1 cellular context compared by ENCODE assay signal in the genomic region with DNA sequence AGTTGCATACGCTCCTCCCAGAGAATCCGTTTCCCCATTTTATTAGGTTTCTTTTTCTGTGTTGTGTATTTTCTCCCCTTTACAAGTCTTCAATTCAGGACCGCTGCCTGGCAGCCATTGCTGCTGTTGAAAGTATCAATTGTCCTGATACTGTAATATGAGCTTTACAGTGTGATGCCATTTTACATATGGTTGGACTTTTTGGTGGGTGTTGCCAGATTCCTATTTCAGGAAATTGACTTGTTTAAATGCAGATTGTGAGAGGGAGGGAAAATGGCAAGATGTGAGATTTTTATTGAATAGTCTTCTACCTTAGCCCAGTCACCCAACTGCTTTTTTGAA.
TF ChIP-seq lines count a peak whose summit lies in the region.

No MANE protein-coding gene starts in this region.

TF ChIP-seq in HepG2, 621 proteins besides CTCF, POLR2A, EP300 and RAD21 (continued from another document):
- no peak for TF ChIP-seq ATF6 (CRISPR knock-in tag; conservative IDR thresholded peaks at IDR 0.05)
- TF ChIP-seq ZNF580 (CRISPR knock-in tag; IDR thresholded peaks at IDR 0.05; ENCODE audit: borderline replicate concordance, low read depth) = no peak
- no peak for TF ChIP-seq ISL2 (CRISPR knock-in tag; IDR thresholded peaks at IDR 0.05)
- no peak for TF ChIP-seq ZNF30 (CRISPR knock-in tag; IDR thresholded peaks at IDR 0.05)
- peak; percentile 81 for TF ChIP-seq SIX4 (CRISPR knock-in tag; IDR thresholded peaks at IDR 0.05)
- peak; percentile 11; the same call in 1 of the 2 replicates for TF ChIP-seq ERF (CRISPR knock-in tag; IDR thresholded peaks at IDR 0.05)
- peak; percentile 85; the same call in 1 of the 2 replicates for TF ChIP-seq SIX1 (CRISPR knock-in tag; IDR thresholded peaks at IDR 0.05; ENCODE audit: borderline replicate concordance)
- no peak for TF ChIP-seq ZNF639 (CRISPR knock-in tag; conservative IDR thresholded peaks at IDR 0.05)
- TF ChIP-seq, protein P1, sequence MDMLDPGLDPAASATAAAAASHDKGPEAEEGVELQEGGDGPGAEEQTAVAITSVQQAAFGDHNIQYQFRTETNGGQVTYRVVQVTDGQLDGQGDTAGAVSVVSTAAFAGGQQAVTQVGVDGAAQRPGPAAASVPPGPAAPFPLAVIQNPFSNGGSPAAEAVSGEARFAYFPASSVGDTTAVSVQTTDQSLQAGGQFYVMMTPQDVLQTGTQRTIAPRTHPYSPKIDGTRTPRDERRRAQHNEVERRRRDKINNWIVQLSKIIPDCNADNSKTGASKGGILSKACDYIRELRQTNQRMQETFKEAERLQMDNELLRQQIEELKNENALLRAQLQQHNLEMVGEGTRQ (IDR thresholded peaks at IDR 0.05; ENCODE audit: low read depth, low read length) = no peak
- TF ChIP-seq, protein P1 (CRISPR knock-in tag; IDR thresholded peaks at IDR 0.05; ENCODE audit: borderline replicate concordance) = no peak
- no peak for TF ChIP-seq ZNF512B (CRISPR knock-in tag; IDR thresholded peaks at IDR 0.05; ENCODE audit: borderline replicate concordance)
